In genomic region chr2:130806370-130806769, GRCh38 we compare ENCODE assay signal across 27 cellular contexts.
A peak's percentile ranks its signal among the peaks of the same experiment; 100 is the strongest.
DNase-seq lines count a peak whose midpoint lies in the region; ATAC-seq and TF ChIP-seq lines count a peak whose summit lies in the region.
"Had no signal": no experiment of that assay in that cellular context is flagged by ENCODE, and none has a peak within 500 bp of the region (broad histone marks: within the 10 kb centered on the region; RNA-seq: fewer than 3 reads in every experiment).

No MANE protein-coding gene starts in this region.

- TF ChIP-seq CTCF in choroid plexus epithelial cell (conservative IDR thresholded peaks at IDR 0.05; ENCODE audit: low read depth, low read length) = no peak

- ATAC-seq in stimulated activated naive B cell treated with anti-CD40 and anti-IgM and Interleukin-4, amounts not matched to agents 10 μg/mL and 1 μg/mL and 100 μg/mL, for 72 hours (replicated peaks) = no peak
- ATAC-seq: CD8-positive, alpha-beta T cell; gastrocnemius medialis; HCT116; left colon; right cardiac atrium had no signal

- no peaks in the 10 kb centered on the region; a peak in 1 of 22 replicates for H4K20me1 ChIP-seq in BLaER1 treated with 17β-estradiol and CSF1 and Interleukin-3, amounts not matched to agents 10 nM and 100 nM

- H3K36me3 Mint-ChIP-seq in stimulated activated naive B cell treated with anti-CD40 and anti-IgM and Interleukin-4, amounts not matched to agents 10 μg/mL and 1 μg/mL and 100 μg/mL, for 72 hours = peaks cover 0 to 2% of the 10 kb centered on the region in 2 donors
- H3K36me3 Mint-ChIP-seq: activated CD4-positive, alpha-beta memory T cell treated with anti-CD3 and anti-CD28 coated beads for 36 hours; CD8-positive, alpha-beta T cell had no signal

- no peaks in the 10 kb centered on the region for H3K36me3 ChIP-seq in BLaER1 treated with 17β-estradiol and CSF1 and Interleukin-3, amounts not matched to agents 10 nM and 100 nM
- H3K36me3 ChIP-seq: gastrocnemius medialis had no signal

- DNase-seq in DMS79 treated with DMSO at 0.1 percent for 48 hours (lab: John Stamatoyannopoulos, UW) (peak; percentile 52), DMS79 (lab: John Stamatoyannopoulos, UW) (no peak), NCI-H1105 treated with DMSO at 0.1 percent for 48 hours (lab: John Stamatoyannopoulos, UW) (peak; percentile 36), choroid plexus epithelial cell (ENCODE audit: low read depth) (peak; percentile 27), NCI-H748 treated with DMSO at 0.1 percent for 48 hours (lab: John Stamatoyannopoulos, UW) (no peak), GF-D8 (lab: John Stamatoyannopoulos, UW) (no peak)
- no peak for DNase-seq in stimulated activated naive B cell treated with anti-CD40 and anti-IgM and Interleukin-4, amounts not matched to agents 10 μg/mL and 1 μg/mL and 100 μg/mL, for 72 hours
- DNase-seq: 8988T; activated CD4-positive, alpha-beta memory T cell treated with anti-CD3 and anti-CD28 coated beads for 36 hours; activated CD4-positive, CD25-positive, alpha-beta regulatory T cell treated with anti-CD3 and anti-CD28 coated beads, Interleukin-2, amount 50 U/mL, for 72 hours; activated effector memory CD4-positive, alpha-beta T cell treated with Interleukin-2 at 50 U/mL for 16 hours; CD8-positive, alpha-beta T cell; gastrocnemius medialis; GDM1; hippocampal formation; IMR-90; left colon; NCI-H187; NCI-H2227 treated with DMSO at 0.1 percent for 48 hours; NCI-H82; right cardiac atrium; RPMI8226; stimulated activated CD4-positive, alpha-beta T cell treated with anti-CD3 and anti-CD28 coated beads, Interleukin-2, amount 100 ng/mL, for 48 hours; T-helper 1 cell had no signal

- no peak overlapping the region for H3K9ac ChIP-seq in BLaER1 treated with 17β-estradiol and CSF1 and Interleukin-3, amounts not matched to agents 10 nM and 100 nM

- H3K9me3 Mint-ChIP-seq in stimulated activated naive B cell treated with anti-CD40 and anti-IgM and Interleukin-4, amounts not matched to agents 10 μg/mL and 1 μg/mL and 100 μg/mL, for 72 hours = peaks cover 0 to 4% of the 10 kb centered on the region in 2 donors
- H3K9me3 Mint-ChIP-seq: activated CD4-positive, alpha-beta memory T cell treated with anti-CD3 and anti-CD28 coated beads for 36 hours; CD8-positive, alpha-beta T cell; neural crest cell had no signal

- no peak overlapping the region for H3K27ac Mint-ChIP-seq in stimulated activated naive B cell treated with anti-CD40 and anti-IgM and Interleukin-4, amounts not matched to agents 10 μg/mL and 1 μg/mL and 100 μg/mL, for 72 hours
- H3K27ac Mint-ChIP-seq: activated CD4-positive, alpha-beta memory T cell treated with anti-CD3 and anti-CD28 coated beads for 36 hours; CD8-positive, alpha-beta T cell had no signal

- peaks cover 0 to 2% of the 10 kb centered on the region in 2 donors for H3K4me1 Mint-ChIP-seq in stimulated activated naive B cell treated with anti-CD40 and anti-IgM and Interleukin-4, amounts not matched to agents 10 μg/mL and 1 μg/mL and 100 μg/mL, for 72 hours

- peaks cover 21% of the 10 kb centered on the region in 2 donors for H3K27me3 Mint-ChIP-seq in stimulated activated naive B cell treated with anti-CD40 and anti-IgM and Interleukin-4, amounts not matched to agents 10 μg/mL and 1 μg/mL and 100 μg/mL, for 72 hours

- peaks cover 17 to 32% (median 26%) of the 10 kb centered on the region in 10 experiments for H3K4me1 ChIP-seq in BLaER1 treated with 17β-estradiol and CSF1 and Interleukin-3, amounts not matched to agents 10 nM and 100 nM
- H3K4me1 ChIP-seq: gastrocnemius medialis had no signal

- H3K4me2 ChIP-seq in BLaER1 treated with 17β-estradiol and CSF1 and Interleukin-3, amounts not matched to agents 10 nM and 100 nM = peak overlapping the region; percentile 17 to 77 (median 58); a peak in 20 of 22 replicates

- H3K4me3 ChIP-seq in BLaER1 treated with 17β-estradiol and CSF1 and Interleukin-3, amounts not matched to agents 10 nM and 100 nM = no peak overlapping the region
- no peak overlapping the region for H3K4me3 ChIP-seq in choroid plexus epithelial cell (ENCODE audit: low read depth, low read length)
- H3K4me3 ChIP-seq: gastrocnemius medialis had no signal

- no peak overlapping the region for H3K4me3 Mint-ChIP-seq in stimulated activated naive B cell treated with anti-CD40 and anti-IgM and Interleukin-4, amounts not matched to agents 10 μg/mL and 1 μg/mL and 100 μg/mL, for 72 hours
- H3K4me3 Mint-ChIP-seq: activated CD4-positive, alpha-beta memory T cell treated with anti-CD3 and anti-CD28 coated beads for 36 hours; CD8-positive, alpha-beta T cell; neural crest cell had no signal

- H3K27ac ChIP-seq in BLaER1 treated with 17β-estradiol and CSF1 and Interleukin-3, amounts not matched to agents 10 nM and 100 nM = no peak overlapping the region
- H3K27ac ChIP-seq: gastrocnemius medialis had no signal

- H3K9me3 ChIP-seq in BLaER1 treated with 17β-estradiol and CSF1 and Interleukin-3, amounts not matched to agents 10 nM and 100 nM (replicated peaks in 1 of 11) = peaks cover 0 to 6% (median 4%) of the 10 kb centered on the region in 11 experiments; a peak in 3 of 22 replicates
- H3K9me3 ChIP-seq: gastrocnemius medialis had no signal

- no peaks in the 10 kb centered on the region for H3K27me3 ChIP-seq in BLaER1 treated with 17β-estradiol and CSF1 and Interleukin-3, amounts not matched to agents 10 nM and 100 nM
- H3K27me3 ChIP-seq: gastrocnemius medialis had no signal

Comparison
In these comparisons a context has a peak if more than half of its experiments do, and no peak if none do; other contexts are left out.
1. DNase-seq: peak in DMS79 treated with DMSO at 0.1 percent for 48 hours (single experiment), NCI-H1105 treated with DMSO at 0.1 percent for 48 hours (single experiment) and choroid plexus epithelial cell (single experiment); none in DMS79 (single experiment), NCI-H748 treated with DMSO at 0.1 percent for 48 hours (single experiment), stimulated activated naive B cell treated with anti-CD40 and anti-IgM and Interleukin-4, amounts not matched to agents 10 μg/mL and 1 μg/mL and 100 μg/mL, for 72 hours (single experiment) and GF-D8 (single experiment).